In genomic region chr6:166720859-166721258, GRCh38 we compare ENCODE assay signal across 17 cellular contexts.
"Had no signal": no experiment of that assay in that cellular context is flagged by ENCODE, and none has a peak within 500 bp of the region (broad histone marks: within the 10 kb centered on the region; RNA-seq: fewer than 3 reads in every experiment).

No MANE protein-coding gene starts in this region.

- ATAC-seq: heart right ventricle; natural killer cell; stimulated activated naive B cell treated with anti-CD40 and anti-IgM and Interleukin-4, amounts not matched to agents 10 μg/mL and 1 μg/mL and 100 μg/mL, for 72 hours; stimulated activated naive CD8-positive, alpha-beta T cell treated with anti-CD3 and anti-CD28 coated beads, Interleukin-15, amount 100 ng/mL, for 72 hours had no signal

- H3K4me3 Mint-ChIP-seq: mesothelial cell of epicardium; natural killer cell; neural crest cell; stimulated activated naive B cell treated with anti-CD40 and anti-IgM and Interleukin-4, amounts not matched to agents 10 μg/mL and 1 μg/mL and 100 μg/mL, for 72 hours; stimulated activated naive CD8-positive, alpha-beta T cell treated with anti-CD3 and anti-CD28 coated beads, Interleukin-15, amount 100 ng/mL, for 72 hours had no signal

- H3K4me3 ChIP-seq: heart right ventricle, right atrium auricular region, sigmoid colon, skin epidermis, testis, tibial nerve had no signal

- H3K9me3 Mint-ChIP-seq: mesothelial cell of epicardium; natural killer cell; neural crest cell; stimulated activated naive B cell treated with anti-CD40 and anti-IgM and Interleukin-4, amounts not matched to agents 10 μg/mL and 1 μg/mL and 100 μg/mL, for 72 hours; stimulated activated naive CD8-positive, alpha-beta T cell treated with anti-CD3 and anti-CD28 coated beads, Interleukin-15, amount 100 ng/mL, for 72 hours had no signal

- H3K4me1 Mint-ChIP-seq: natural killer cell; neural crest cell; stimulated activated naive B cell treated with anti-CD40 and anti-IgM and Interleukin-4, amounts not matched to agents 10 μg/mL and 1 μg/mL and 100 μg/mL, for 72 hours; stimulated activated naive CD8-positive, alpha-beta T cell treated with anti-CD3 and anti-CD28 coated beads, Interleukin-15, amount 100 ng/mL, for 72 hours had no signal

- H3K4me1 ChIP-seq: sigmoid colon, testis, tibial nerve had no signal

- H3K36me3 Mint-ChIP-seq: mesothelial cell of epicardium; natural killer cell; stimulated activated naive B cell treated with anti-CD40 and anti-IgM and Interleukin-4, amounts not matched to agents 10 μg/mL and 1 μg/mL and 100 μg/mL, for 72 hours had no signal

- FAIRE-seq: endothelial cell of umbilical vein, frontal cortex, islet of Langerhans had no signal

- H3K9me3 ChIP-seq: heart right ventricle, right atrium auricular region, sigmoid colon, testis, tibial nerve had no signal

- H3K36me3 ChIP-seq: heart right ventricle, right atrium auricular region, sigmoid colon, tibial nerve had no signal

- H3K27ac ChIP-seq: heart right ventricle, sigmoid colon, skin epidermis, testis, tibial nerve had no signal

- DNase-seq: dermis blood vessel endothelial cell; heart right ventricle; natural killer cell; sigmoid colon; stimulated activated CD4-positive, alpha-beta T cell treated with anti-CD3 and anti-CD28 coated beads, Interleukin-2, amount 100 ng/mL, for 24 hours; stimulated activated CD4-positive, alpha-beta T cell treated with anti-CD3 and anti-CD28 coated beads, Interleukin-4, amount 100 ng/mL, for 4 hours; stimulated activated naive B cell treated with anti-CD40 and anti-IgM and Interleukin-4, amounts not matched to agents 10 μg/mL and 1 μg/mL and 100 μg/mL, for 72 hours; stimulated activated naive CD8-positive, alpha-beta T cell treated with anti-CD3 and anti-CD28 coated beads, Interleukin-15, amount 100 ng/mL, for 72 hours; testis had no signal

- H3K27me3 Mint-ChIP-seq: stimulated activated naive CD8-positive, alpha-beta T cell treated with anti-CD3 and anti-CD28 coated beads, Interleukin-15, amount 100 ng/mL, for 72 hours had no signal

- H3K27me3 ChIP-seq: right atrium auricular region, sigmoid colon, testis, tibial nerve had no signal

- H3K27ac Mint-ChIP-seq: mesothelial cell of epicardium; natural killer cell; stimulated activated naive B cell treated with anti-CD40 and anti-IgM and Interleukin-4, amounts not matched to agents 10 μg/mL and 1 μg/mL and 100 μg/mL, for 72 hours; stimulated activated naive CD8-positive, alpha-beta T cell treated with anti-CD3 and anti-CD28 coated beads, Interleukin-15, amount 100 ng/mL, for 72 hours had no signal
